ENCODE assay signal across 14 cellular contexts in genomic region chr2:156182132-156182531, GRCh38.
DNase-seq lines count a peak whose midpoint lies in the region; ATAC-seq, FAIRE-seq and TF ChIP-seq lines count a peak whose summit lies in the region.
"Had no signal": no experiment of that assay in that cellular context is flagged by ENCODE, and none has a peak within 500 bp of the region (broad histone marks: within the 10 kb centered on the region; RNA-seq: fewer than 3 reads in every experiment).

No MANE protein-coding gene starts in this region.

- H3K4me1 ChIP-seq in HCT116 (ENCODE audit: control insufficient read depth in 1 of 2, insufficient read depth in 2 of 2, low read length in 2 of 2) (peaks cover 15 to 22% of the 10 kb centered on the region in 2 experiments), endocrine pancreas (ENCODE audit: control insufficient read depth, insufficient read depth, low read length) (peaks cover 6% of the 10 kb centered on the region), trophoblast cell (ENCODE audit: control insufficient read depth in 1 of 2, insufficient read depth in 2 of 2, low read length in 2 of 2) (peaks cover 0 to 2% of the 10 kb centered on the region in 2 experiments), kidney (ENCODE audit: control insufficient read depth in 1 of 2, insufficient read depth in 1 of 2, low read depth in 1 of 2, low read length in 2 of 2) (no peaks in the 10 kb centered on the region)
- H3K4me1 ChIP-seq: adrenal gland, tibial artery had no signal

- H3K27me3 ChIP-seq in HCT116 (ENCODE audit: insufficient read depth, low read length) (no peaks in the 10 kb centered on the region), endocrine pancreas (ENCODE audit: control insufficient read depth, insufficient read depth, low read length) (no peaks in the 10 kb centered on the region), trophoblast cell (ENCODE audit: insufficient read depth, low read length) (no peaks in the 10 kb centered on the region)
- H3K27me3 ChIP-seq: adrenal gland, tibial artery had no signal

- H4K20me1 ChIP-seq in HCT116 (ENCODE audit: insufficient read depth), result no peaks in the 10 kb centered on the region

- H3K27ac Mint-ChIP-seq in activated naive CD4-positive, alpha-beta T cell treated with anti-CD3 and anti-CD28 coated beads, Interleukin-2, amount 50 U/mL, for 72 hours, result no peak overlapping the region

- no peak overlapping the region for H3K14ac ChIP-seq in trophoblast cell (ENCODE audit: low read length)

- H3K27ac ChIP-seq in HCT116 (ENCODE audit: low read depth, low read length), result peak overlapping the region; percentile 39; the same call in 1 of the 2 replicates
- H3K27ac ChIP-seq in trophoblast cell (ENCODE audit: low read depth, low read length), result peak overlapping the region; percentile 66
- H3K27ac ChIP-seq in kidney (ENCODE audit: low read depth in 2 of 2, low read length in 2 of 2), result no peak overlapping the region
- H3K27ac ChIP-seq: adrenal gland, C4-2B, tibial artery had no signal

- H4K91ac ChIP-seq in trophoblast cell (ENCODE audit: low read depth, low read length), result no peak overlapping the region

- peak; percentile 50 for TF ChIP-seq RAD21 in HCT116 (IDR thresholded peaks at IDR 0.05; ENCODE audit: low read depth)

- RAD21 ChIA-PET in HCT116 (lab: Charles Lee; ENCODE audit: low non-redundant PET in 1 of 2, low total read pairs in 2 of 2, uncharacterized antibody in 2 of 2, unreplicated experiment in 2 of 2), result no interaction called here

- peaks cover 2% of the 10 kb centered on the region for H3K79me1 ChIP-seq in trophoblast cell (ENCODE audit: low read length)

- H3K36me3 ChIP-seq in HCT116 (ENCODE audit: control insufficient read depth in 1 of 2, insufficient read depth in 2 of 2, low read length in 2 of 2), result no peaks in the 10 kb centered on the region
- H3K36me3 ChIP-seq in endocrine pancreas (ENCODE audit: control insufficient read depth, insufficient read depth, low read length), result no peaks in the 10 kb centered on the region
- no peaks in the 10 kb centered on the region for H3K36me3 ChIP-seq in trophoblast cell (ENCODE audit: control insufficient read depth in 1 of 2, insufficient read depth in 2 of 2, low read length in 2 of 2)
- H3K36me3 ChIP-seq in kidney (ENCODE audit: control insufficient read depth in 1 of 2, insufficient read depth in 2 of 2, low read length in 2 of 2), result no peaks in the 10 kb centered on the region
- H3K36me3 ChIP-seq: adrenal gland, tibial artery had no signal

- H3K23ac ChIP-seq in trophoblast cell (ENCODE audit: low read length), result no peak overlapping the region

- POLR2A ChIA-PET in HCT116 (lab: Charles Lee), result no interaction called here

- no peak overlapping the region for H3K18ac ChIP-seq in trophoblast cell (ENCODE audit: low read length)

- BruUV-seq in HCT116 (replicated peaks; lab: Mats Ljungman, UMichigan), result no TSS peak

- intact Hi-C loops in HCT116 (cut with micrococcal nuclease) (loop anchor here (5.0 kb wide), 1 partner anchor 150 kb away; the partner anchor contains the start of gene NR4A2), kidney (cut with DNase I) (no loop called here)

- no peak overlapping the region for H2AK5ac ChIP-seq in trophoblast cell (ENCODE audit: low read length)

- CTCF ChIA-PET in HCT116 (lab: Charles Lee), result interaction anchor here (0.7 kb wide), 1 partner anchor 805 kb away, joined by 3 read pairs; no protein-coding TSS in a partner anchor

- peak overlapping the region; percentile 21 for H3K9ac ChIP-seq in HCT116 (ENCODE audit: low read length)
- no peak overlapping the region for H3K9ac ChIP-seq in endocrine pancreas (ENCODE audit: control insufficient read depth, insufficient read depth, low read length)
- H3K9ac ChIP-seq in trophoblast cell (ENCODE audit: low read length), result no peak overlapping the region
- no peak overlapping the region for H3K9ac ChIP-seq in kidney (ENCODE audit: low read length in 2 of 2)
- H3K9ac ChIP-seq: SK-N-SH had no signal

- no peak for TF ChIP-seq CTCF in HCT116 (IDR thresholded peaks at IDR 0.05 in 2 of 3, conservative IDR thresholded peaks at IDR 0.05 in 1 of 3; ENCODE audit: borderline replicate concordance in 1 of 3, insufficient read depth in 1 of 3, low read depth in 2 of 3, low read length in 2 of 3)
- TF ChIP-seq CTCF in kidney (IDR thresholded peaks at IDR 0.05; ENCODE audit: borderline replicate concordance, extremely low read depth, insufficient read depth), result no peak

- H2BK5ac ChIP-seq in trophoblast cell (ENCODE audit: low read depth, low read length, poor library complexity), result no peak overlapping the region

- H3K4me2 ChIP-seq in HCT116 (ENCODE audit: low read length) (peak overlapping the region; percentile 53), trophoblast cell (ENCODE audit: low read length) (peak overlapping the region; percentile 33)
- H3K4me2 ChIP-seq: SK-N-SH had no signal

- no peaks in the 10 kb centered on the region for H3K79me2 ChIP-seq in HCT116 (ENCODE audit: insufficient read depth, low read length)
- H3K79me2 ChIP-seq in trophoblast cell (ENCODE audit: control insufficient read depth, insufficient read depth, low read length, poor library complexity), result peaks cover 2% of the 10 kb centered on the region

- H4K12ac ChIP-seq in trophoblast cell (ENCODE audit: low read depth, low read length), result no peak overlapping the region

- H2BK120ac ChIP-seq in trophoblast cell (ENCODE audit: insufficient read depth, low read length, poor library complexity), result no peak overlapping the region

- H2AFZ ChIP-seq in HCT116 (ENCODE audit: low read depth, low read length, poor library complexity, severe bottlenecking) (no peak overlapping the region), trophoblast cell (ENCODE audit: insufficient read depth, low read length, poor library complexity) (no peak overlapping the region)

- H3K9me2 ChIP-seq in HCT116 (ENCODE audit: insufficient read depth), result no peaks in the 10 kb centered on the region
- H3K9me2 ChIP-seq: SK-N-SH had no signal

- TF ChIP-seq POLR2A in HCT116 (IDR thresholded peaks at IDR 0.05; ENCODE audit: borderline replicate concordance, extremely low read depth, insufficient read depth, insufficient read length), result no peak

- H3K4me3 ChIP-seq in HCT116 (replicated peaks in 1 of 2; ENCODE audit: low read depth in 1 of 2, low read length in 2 of 2) (peak overlapping the region in 1 of 2 experiments; percentile 9; a peak in 2 of 4 replicates), endocrine pancreas (ENCODE audit: control insufficient read depth, insufficient read depth, low read length) (peak overlapping the region; percentile 38), trophoblast cell (ENCODE audit: low read depth, low read length) (no peak overlapping the region), kidney (ENCODE audit: low read length in 2 of 2) (no peak overlapping the region)
- H3K4me3 ChIP-seq: adrenal gland, tibial artery had no signal

- H2BK12ac ChIP-seq in trophoblast cell (ENCODE audit: low read length), result no peak overlapping the region

- H3K9me3 ChIP-seq in HCT116 (ENCODE audit: control insufficient read depth in 1 of 2, insufficient read depth in 1 of 2, low read depth in 1 of 2, low read length in 2 of 2) (no peaks in the 10 kb centered on the region), endocrine pancreas (ENCODE audit: control insufficient read depth, low read length) (no peaks in the 10 kb centered on the region), trophoblast cell (ENCODE audit: insufficient read depth, low read depth, low read length) (no peaks in the 10 kb centered on the region), kidney (ENCODE audit: control insufficient read depth in 1 of 2, low read length in 2 of 2) (no peaks in the 10 kb centered on the region)
- H3K9me3 ChIP-seq: adrenal gland, SK-N-SH, tibial artery had no signal

- DNase-seq in HCT116 (ENCODE audit: low read depth, low spot score), result peak; percentile 92
- DNase-seq in NCI-H510A (lab: John Stamatoyannopoulos, UW), result peak; percentile 68
- DNase-seq in trophoblast cell, result peak; percentile 89 to 99
- DNase-seq in kidney, result no peak
- DNase-seq in activated naive CD4-positive, alpha-beta T cell treated with anti-CD3 and anti-CD28 coated beads, Interleukin-2, amount 50 U/mL, for 72 hours (ENCODE audit: low spot score in 2 of 2), result no peak
- no peak for DNase-seq in dermis blood vessel endothelial cell
- DNase-seq: adrenal gland, NCI-H2107, SK-N-SH, tibial artery had no signal

- no peaks in the 10 kb centered on the region for H3K36me3 Mint-ChIP-seq in activated naive CD4-positive, alpha-beta T cell treated with anti-CD3 and anti-CD28 coated beads, Interleukin-2, amount 50 U/mL, for 72 hours

- no peaks in the 10 kb centered on the region for H3K9me3 Mint-ChIP-seq in activated naive CD4-positive, alpha-beta T cell treated with anti-CD3 and anti-CD28 coated beads, Interleukin-2, amount 50 U/mL, for 72 hours

- no peak overlapping the region for H3K4ac ChIP-seq in trophoblast cell (ENCODE audit: low read depth, low read length)

- ATAC-seq in HCT116, result peak; percentile 92
- ATAC-seq in activated naive CD4-positive, alpha-beta T cell treated with anti-CD3 and anti-CD28 coated beads, Interleukin-2, amount 50 U/mL, for 72 hours, result no peak
- no peak for ATAC-seq in HG03159 (IDR thresholded peaks at IDR 0.05; ENCODE audit: unreplicated experiment)

- WGBS in trophoblast cell (ENCODE audit: extremely low coverage, insufficient coverage, insufficient read length), result no CpG with 5 or more reads among the region's 2 CpGs

- no peak overlapping the region for H4K8ac ChIP-seq in trophoblast cell (ENCODE audit: low read depth, low read length)

- FAIRE-seq in kidney (lab: Jason Lieb, UNC), result no peak
- FAIRE-seq: endometrium had no signal

TF ChIP-seq in HCT116, 20 proteins besides CTCF, POLR2A, EP300 and RAD21 (continues in another document):
- TF ChIP-seq SRF (IDR thresholded peaks at IDR 0.05; ENCODE audit: low read depth) (peak; percentile 74), YY1 (IDR thresholded peaks at IDR 0.05; ENCODE audit: extremely low read depth, insufficient replicate concordance, low read depth, low read length) (peak; percentile 58), JUND (IDR thresholded peaks at IDR 0.05) (peak; percentile 92), ZFX (IDR thresholded peaks at IDR 0.05) (no peak), EGR1 (IDR thresholded peaks at IDR 0.05; ENCODE audit: low read depth) (no peak), CEBPB (IDR thresholded peaks at IDR 0.05; ENCODE audit: low read depth) (peak; percentile 95)

Comparison
In these comparisons a context has a peak if more than half of its experiments do, and no peak if none do; other contexts are left out.
1. DNase-seq: peak in HCT116 (single experiment), NCI-H510A (single experiment) and trophoblast cell (2 of 2); none in kidney (single experiment), activated naive CD4-positive, alpha-beta T cell treated with anti-CD3 and anti-CD28 coated beads, Interleukin-2, amount 50 U/mL, for 72 hours (0 of 2) and dermis blood vessel endothelial cell (single experiment).
2. H3K27ac ChIP-seq: peak in HCT116 (single experiment) and trophoblast cell (single experiment); none in kidney (0 of 2).